Comparison of ENCODE assay signal across 15 cellular contexts in genomic region chr1:15628003-15628402, GRCh38. TPM values are rescaled to one million over a fixed set of nuclear protein-coding genes. Genes with fewer than 3 reads are reported as not detected.
A peak's percentile ranks its signal among the peaks of the same experiment; 100 is the strongest.
DNase-seq lines count a peak whose midpoint lies in the region; ATAC-seq and TF ChIP-seq lines count a peak whose summit lies in the region.
"Had no signal": no experiment of that assay in that cellular context is flagged by ENCODE, and none has a peak within 500 bp of the region (broad histone marks: within the 10 kb centered on the region; RNA-seq: fewer than 3 reads in every experiment).

No MANE protein-coding gene starts in this region.

- no peaks in the 10 kb centered on the region for H3K4me1 ChIP-seq in smooth muscle cell (ENCODE audit: low read depth)

- no peaks in the 10 kb centered on the region for H3K27me3 ChIP-seq in smooth muscle cell (ENCODE audit: low read depth)
- H3K27me3 ChIP-seq: colonic mucosa had no signal

- H3K27ac ChIP-seq in smooth muscle cell (ENCODE audit: low read depth): peak overlapping the region; percentile 41
- H3K27ac ChIP-seq in coronary artery: no peak overlapping the region
- H3K27ac ChIP-seq: colonic mucosa had no signal

- no peak for DNase-seq in activated CD4-positive, alpha-beta T cell treated with anti-CD3 and anti-CD28 coated beads, Interleukin-2, amount 10 ng/mL, durations not matched to agents 24 days and 14 days
- no peak for DNase-seq in activated CD4-positive, alpha-beta T cell treated with anti-CD3 and anti-CD28 coated beads, Interleukin-2, amount 10 ng/mL, durations not matched to agents 7 days and 5 days
- DNase-seq in T-cell: no peak
- DNase-seq in smooth muscle cell (lab: John Stamatoyannopoulos, UW; ENCODE audit: unreplicated experiment): no peak
- DNase-seq in coronary artery (ENCODE audit: low spot score): no peak
- DNase-seq in NCI-H146 (lab: John Stamatoyannopoulos, UW): no peak
- DNase-seq: activated effector memory CD4-positive, alpha-beta T cell treated with anti-CD3 and anti-CD28 coated beads, Interleukin-2, amount 50 U/mL, for 16 hours; colonic mucosa; EL; NCI-H82 had no signal

- peak; percentile 19 for ATAC-seq in HG02798 (IDR thresholded peaks at IDR 0.05; ENCODE audit: poor library complexity, unreplicated experiment)
- no peak for ATAC-seq in T-cell (replicated peaks in 1 of 4)
- no peak for ATAC-seq in HG03039 (IDR thresholded peaks at IDR 0.05; ENCODE audit: unreplicated experiment)

- no peaks in the 10 kb centered on the region for H3K9me3 Mint-ChIP-seq in activated CD4-positive, alpha-beta T cell treated with anti-CD3 and anti-CD28 coated beads, Interleukin-2, amount 10 ng/mL, durations not matched to agents 24 days and 14 days
- H3K9me3 Mint-ChIP-seq in activated CD4-positive, alpha-beta T cell treated with anti-CD3 and anti-CD28 coated beads, Interleukin-2, amount 10 ng/mL, durations not matched to agents 7 days and 5 days: no peaks in the 10 kb centered on the region
- no peaks in the 10 kb centered on the region for H3K9me3 Mint-ChIP-seq in T-cell
- H3K9me3 Mint-ChIP-seq: T-helper 1 cell treated with Interleukin-12 subunit alpha and Interleukin-12 subunit beta and Interleukin-4 antibody, amounts not matched to agents 30 μg/mL and 1 μg/mL, for 36 hours had no signal

- H3K27ac Mint-ChIP-seq in activated CD4-positive, alpha-beta T cell treated with anti-CD3 and anti-CD28 coated beads, Interleukin-2, amount 10 ng/mL, durations not matched to agents 24 days and 14 days: peak overlapping the region; percentile 39
- no peak overlapping the region for H3K27ac Mint-ChIP-seq in activated CD4-positive, alpha-beta T cell treated with anti-CD3 and anti-CD28 coated beads, Interleukin-2, amount 10 ng/mL, durations not matched to agents 7 days and 5 days
- peak overlapping the region; percentile 22 to 55 for H3K27ac Mint-ChIP-seq in T-cell
- H3K27ac Mint-ChIP-seq: T-helper 1 cell treated with Interleukin-12 subunit alpha and Interleukin-12 subunit beta and Interleukin-4 antibody, amounts not matched to agents 30 μg/mL and 1 μg/mL, for 36 hours had no signal

- peaks cover 23% of the 10 kb centered on the region for H3K4me1 Mint-ChIP-seq in activated CD4-positive, alpha-beta T cell treated with anti-CD3 and anti-CD28 coated beads, Interleukin-2, amount 10 ng/mL, durations not matched to agents 24 days and 14 days
- peaks cover 28% of the 10 kb centered on the region for H3K4me1 Mint-ChIP-seq in activated CD4-positive, alpha-beta T cell treated with anti-CD3 and anti-CD28 coated beads, Interleukin-2, amount 10 ng/mL, durations not matched to agents 7 days and 5 days
- H3K4me1 Mint-ChIP-seq in T-cell: peaks cover 32 to 37% (median 34%) of the 10 kb centered on the region in 3 donors

- H4K20me1 ChIP-seq in smooth muscle cell (ENCODE audit: low read depth): peaks cover 64% of the 10 kb centered on the region

- no peaks in the 10 kb centered on the region for H3K36me3 ChIP-seq in smooth muscle cell (ENCODE audit: low read depth)

- H3K36me3 Mint-ChIP-seq in activated CD4-positive, alpha-beta T cell treated with anti-CD3 and anti-CD28 coated beads, Interleukin-2, amount 10 ng/mL, durations not matched to agents 24 days and 14 days (ENCODE audit: low read depth): peaks cover 47% of the 10 kb centered on the region
- H3K36me3 Mint-ChIP-seq in activated CD4-positive, alpha-beta T cell treated with anti-CD3 and anti-CD28 coated beads, Interleukin-2, amount 10 ng/mL, durations not matched to agents 7 days and 5 days (ENCODE audit: low read depth): peaks cover 31% of the 10 kb centered on the region
- H3K36me3 Mint-ChIP-seq in T-cell: peaks cover 42% of the 10 kb centered on the region

- intact Hi-C loops in activated CD4-positive, alpha-beta T cell treated with anti-CD3 and anti-CD28 coated beads, Interleukin-2, amount 10 ng/mL, durations not matched to agents 24 days and 14 days (cut with micrococcal nuclease): no loop called here

- peak overlapping the region; percentile 20 for H3K4me2 ChIP-seq in smooth muscle cell

- H3K9me3 ChIP-seq in smooth muscle cell (replicated peaks; ENCODE audit: low read depth): no peaks in the 10 kb centered on the region
- H3K9me3 ChIP-seq: colonic mucosa had no signal

- peaks cover 26% of the 10 kb centered on the region for H3K79me2 ChIP-seq in smooth muscle cell (ENCODE audit: low read depth)

- CTCF ChIA-PET in activated CD4-positive, alpha-beta T cell treated with anti-CD3 and anti-CD28 coated beads, Interleukin-2, amount 10 ng/mL, durations not matched to agents 7 days and 5 days (lab: Charles Lee): no interaction called here
- CTCF ChIA-PET in T-cell (lab: Charles Lee): no interaction called here

- WGBS in smooth muscle cell (ENCODE audit: low lambda C conversion rate): 61% methylated on average over 1 of the region's 1 CpG

- H3K9ac ChIP-seq in smooth muscle cell (ENCODE audit: low read depth): no peak overlapping the region

- H2AFZ ChIP-seq in smooth muscle cell (ENCODE audit: low read depth): no peak overlapping the region

- H3K27me3 Mint-ChIP-seq in activated CD4-positive, alpha-beta T cell treated with anti-CD3 and anti-CD28 coated beads, Interleukin-2, amount 10 ng/mL, durations not matched to agents 24 days and 14 days: no peaks in the 10 kb centered on the region
- no peaks in the 10 kb centered on the region for H3K27me3 Mint-ChIP-seq in activated CD4-positive, alpha-beta T cell treated with anti-CD3 and anti-CD28 coated beads, Interleukin-2, amount 10 ng/mL, durations not matched to agents 7 days and 5 days
- H3K27me3 Mint-ChIP-seq in T-cell: no peaks in the 10 kb centered on the region

- peaks cover 8% of the 10 kb centered on the region for H3F3A ChIP-seq in smooth muscle cell (ENCODE audit: low read depth)

- TF ChIP-seq CTCF in smooth muscle cell (IDR thresholded peaks at IDR 0.05; ENCODE audit: borderline replicate concordance, insufficient read depth, poor library complexity, severe bottlenecking) (no peak), coronary artery (IDR thresholded peaks at IDR 0.05) (no peak)

- H3K4me3 ChIP-seq in smooth muscle cell (no peak overlapping the region), coronary artery (no peak overlapping the region)
- H3K4me3 ChIP-seq: colonic mucosa, lung had no signal

- H3K4me3 Mint-ChIP-seq in activated CD4-positive, alpha-beta T cell treated with anti-CD3 and anti-CD28 coated beads, Interleukin-2, amount 10 ng/mL, durations not matched to agents 24 days and 14 days: no peak overlapping the region
- H3K4me3 Mint-ChIP-seq in activated CD4-positive, alpha-beta T cell treated with anti-CD3 and anti-CD28 coated beads, Interleukin-2, amount 10 ng/mL, durations not matched to agents 7 days and 5 days: no peak overlapping the region
- H3K4me3 Mint-ChIP-seq in T-cell: no peak overlapping the region
- H3K4me3 Mint-ChIP-seq: T-helper 1 cell treated with Interleukin-12 subunit alpha and Interleukin-12 subunit beta and Interleukin-4 antibody, amounts not matched to agents 30 μg/mL and 1 μg/mL, for 36 hours had no signal

- POLR2A ChIA-PET in activated CD4-positive, alpha-beta T cell treated with anti-CD3 and anti-CD28 coated beads, Interleukin-2, amount 10 ng/mL, durations not matched to agents 7 days and 5 days (lab: Charles Lee): no interaction called here
- POLR2A ChIA-PET in T-cell (lab: Charles Lee): no interaction called here

RNA-seq across cellular contexts. Expression of gene DDI2, which starts 10.7 kb away (rescaled TPM):
- 50.5 and 53.0 TPM in 2 replicates for total RNA-seq in activated CD4-positive, alpha-beta T cell treated with anti-CD3 and anti-CD28 coated beads, Interleukin-2, amount 10 ng/mL, durations not matched to agents 24 days and 14 days
- 10 to 100 TPM; 31.0 to 33.5 TPM for total RNA-seq in activated CD4-positive, alpha-beta T cell treated with anti-CD3 and anti-CD28 coated beads, Interleukin-2, amount 10 ng/mL, durations not matched to agents 7 days and 5 days
- 10 to 100 TPM; 32.4 to 62.2 (median 60.5) TPM for total RNA-seq in T-cell
- total RNA-seq in smooth muscle cell: 10.9 and 11.4 TPM in 2 replicates
- 1.5 and 3.5 TPM in 2 replicates for polyA plus RNA-seq in smooth muscle cell

RNA-seq across cellular contexts. Expression of gene AGMAT, which starts 43.2 kb away (rescaled TPM):
- total RNA-seq in activated CD4-positive, alpha-beta T cell treated with anti-CD3 and anti-CD28 coated beads, Interleukin-2, amount 10 ng/mL, durations not matched to agents 24 days and 14 days: 31.0 and 31.5 TPM in 2 replicates
- 10 to 100 TPM; 17.0 to 17.6 TPM for total RNA-seq in activated CD4-positive, alpha-beta T cell treated with anti-CD3 and anti-CD28 coated beads, Interleukin-2, amount 10 ng/mL, durations not matched to agents 7 days and 5 days
- 10 to 100 TPM in 1 of 5 donors, 1 to 10 TPM in 4; 5.9 to 10.8 (median 8.4) TPM for total RNA-seq in T-cell
- total RNA-seq in smooth muscle cell: 0.04 and 0.36 TPM in 2 replicates
- polyA plus RNA-seq in smooth muscle cell: 0.11 and 0.56 TPM in 2 replicates
- total RNA-seq: A172 had no signal

RNA-seq across cellular contexts. Expression of gene PLEKHM2, which starts 56.1 kb away (rescaled TPM):
- total RNA-seq in activated CD4-positive, alpha-beta T cell treated with anti-CD3 and anti-CD28 coated beads, Interleukin-2, amount 10 ng/mL, durations not matched to agents 24 days and 14 days: 59.9 and 60.3 TPM in 2 replicates
- total RNA-seq in activated CD4-positive, alpha-beta T cell treated with anti-CD3 and anti-CD28 coated beads, Interleukin-2, amount 10 ng/mL, durations not matched to agents 7 days and 5 days: 10 to 100 TPM; 52.7 to 56.0 TPM
- total RNA-seq in T-cell (10 to 100 TPM; 52.5 to 65.2 (median 59.6) TPM), smooth muscle cell (29.5 and 39.6 TPM in 2 replicates)
- polyA plus RNA-seq in smooth muscle cell: 26.5 and 32.0 TPM in 2 replicates
